ENCODE assay signal across 3 cellular contexts in genomic region chr1:2685671-2686070, GRCh38. TPM values are rescaled to one million over a fixed set of nuclear protein-coding genes. Genes with fewer than 3 reads are reported as not detected.
"Had no signal": no experiment of that assay in that cellular context is flagged by ENCODE, and none has a peak within 500 bp of the region (broad histone marks: within the 10 kb centered on the region; RNA-seq: fewer than 3 reads in every experiment).

No MANE protein-coding gene starts in this region.

RNA-seq across cellular contexts. Expression of gene MMEL1, which starts 52.9 kb away (rescaled TPM):
- total RNA-seq: HepG2, HT1080, K562 had no signal
- polyA plus RNA-seq: K562 had no signal
